8 cellular contexts compared by ENCODE assay signal in genomic region chr10:12195603-12196506, GRCh38. TPM values are rescaled to one million over a fixed set of nuclear protein-coding genes. Genes with fewer than 3 reads are reported as not detected.
DNase-seq lines count a peak whose midpoint lies in the region; ATAC-seq and TF ChIP-seq lines count a peak whose summit lies in the region.

Gene CDC123 (plus strand): TSS chr10:12196188. CDS start chr10:12196246, 58 bp downstream.
Gene NUDT5 (minus strand): TSS chr10:12195891. CDS start chr10:12186291, 9,600 bp downstream.

- DNase-seq in ELF-1 (ENCODE audit: low read depth, low spot score) = peak; percentile 95
- DNase-seq in H4 (ENCODE audit: low spot score) = peak; percentile 79
- peak; percentile 68 for DNase-seq in LNCaP clone FGC (ENCODE audit: low read depth)
- DNase-seq in RWPE2 (ENCODE audit: low spot score) = peak; percentile 86
- DNase-seq in activated T-helper 2 cell treated with anti-CD3 and anti-CD28 coated beads, Interferon-gamma antibody, Interleukin-2, Interleukin-4, amounts not matched to agents 10 μg/mL and 5 μg/mL and 100 μg/mL, durations not matched to agents 14 hours and 24 hours and 36 hours (ENCODE audit: low spot score) = peak; percentile 82
- DNase-seq in fibroblast of peridontal ligament (ENCODE audit: extremely low read depth) = peak; percentile 91
- DNase-seq in natural killer cell = peak; percentile 76
- DNase-seq in stimulated activated naive CD4-positive, alpha-beta T cell (lab: John Stamatoyannopoulos, UW) = peak; percentile 73 to 92 (median 90)

- peaks cover 46% of the 10 kb centered on the region for H3K36me3 ChIP-seq in RWPE2 (ENCODE audit: low read depth)

- no peaks in the 10 kb centered on the region for H3K9me3 Mint-ChIP-seq in activated T-helper 2 cell treated with anti-CD3 and anti-CD28 coated beads, Interferon-gamma antibody, Interleukin-2, Interleukin-4, amounts not matched to agents 10 μg/mL and 5 μg/mL and 100 μg/mL, durations not matched to agents 14 hours and 24 hours and 36 hours
- no peaks in the 10 kb centered on the region for H3K9me3 Mint-ChIP-seq in natural killer cell

- H3K36me3 Mint-ChIP-seq in activated T-helper 2 cell treated with anti-CD3 and anti-CD28 coated beads, Interferon-gamma antibody, Interleukin-2, Interleukin-4, amounts not matched to agents 10 μg/mL and 5 μg/mL and 100 μg/mL, durations not matched to agents 14 hours and 24 hours and 36 hours (ENCODE audit: low read depth) = peaks cover 59% of the 10 kb centered on the region
- no peaks in the 10 kb centered on the region for H3K36me3 Mint-ChIP-seq in natural killer cell

- TF ChIP-seq CTCF in LNCaP clone FGC (IDR thresholded peaks at IDR 0.05; ENCODE audit: control insufficient read depth, extremely low read depth, insufficient read depth) (no peak), RWPE2 (IDR thresholded peaks at IDR 0.05; ENCODE audit: poor library complexity, severe bottlenecking) (no peak), natural killer cell (IDR thresholded peaks at IDR 0.05) (no peak)

- H3K27ac Mint-ChIP-seq in activated T-helper 2 cell treated with anti-CD3 and anti-CD28 coated beads, Interferon-gamma antibody, Interleukin-2, Interleukin-4, amounts not matched to agents 10 μg/mL and 5 μg/mL and 100 μg/mL, durations not matched to agents 14 hours and 24 hours and 36 hours = peak within 1 kb of the TSS; percentile 98
- H3K27ac Mint-ChIP-seq in natural killer cell = peak within 1 kb of the TSS; percentile 97 to 99

- H3K4me1 Mint-ChIP-seq in activated T-helper 2 cell treated with anti-CD3 and anti-CD28 coated beads, Interferon-gamma antibody, Interleukin-2, Interleukin-4, amounts not matched to agents 10 μg/mL and 5 μg/mL and 100 μg/mL, durations not matched to agents 14 hours and 24 hours and 36 hours (ENCODE audit: low read depth) = peaks cover 39% of the 10 kb centered on the region
- peaks cover 48 to 55% of the 10 kb centered on the region in 2 donors for H3K4me1 Mint-ChIP-seq in natural killer cell

- peaks cover 18% of the 10 kb centered on the region for H3K4me1 ChIP-seq in RWPE2 (ENCODE audit: insufficient read depth, poor library complexity, severe bottlenecking)

- no peaks in the 10 kb centered on the region for H3K9me3 ChIP-seq in RWPE2 (ENCODE audit: severe bottlenecking)

- H3K4me3 ChIP-seq in LNCaP clone FGC (ENCODE audit: low read depth, low read length) = peak within 1 kb of the TSS; percentile 87
- peak within 1 kb of the TSS; percentile 93 for H3K4me3 ChIP-seq in RWPE2 (ENCODE audit: severe bottlenecking)

- peak within 1 kb of the TSS; percentile 94 for H3K4me3 Mint-ChIP-seq in activated T-helper 2 cell treated with anti-CD3 and anti-CD28 coated beads, Interferon-gamma antibody, Interleukin-2, Interleukin-4, amounts not matched to agents 10 μg/mL and 5 μg/mL and 100 μg/mL, durations not matched to agents 14 hours and 24 hours and 36 hours (ENCODE audit: low read depth)
- peak within 1 kb of the TSS; percentile 98 for H3K4me3 Mint-ChIP-seq in natural killer cell

- ATAC-seq in RWPE2 (ENCODE audit: low read depth) = peak; percentile 91
- ATAC-seq in natural killer cell = peak; percentile 93 to 96 (median 94)

- no peaks in the 10 kb centered on the region for H3K27me3 Mint-ChIP-seq in activated T-helper 2 cell treated with anti-CD3 and anti-CD28 coated beads, Interferon-gamma antibody, Interleukin-2, Interleukin-4, amounts not matched to agents 10 μg/mL and 5 μg/mL and 100 μg/mL, durations not matched to agents 14 hours and 24 hours and 36 hours (ENCODE audit: low read depth)
- no peaks in the 10 kb centered on the region for H3K27me3 Mint-ChIP-seq in natural killer cell (ENCODE audit: low read depth in 2 of 2)

- intact Hi-C loops in activated T-helper 2 cell treated with anti-CD3 and anti-CD28 coated beads, Interferon-gamma antibody, Interleukin-2, Interleukin-4, amounts not matched to agents 10 μg/mL and 5 μg/mL and 100 μg/mL, durations not matched to agents 14 hours and 24 hours and 36 hours (cut with micrococcal nuclease) = loop anchor here (1.0 to 10.0 kb wide), 5 partner anchors 15 to 899 kb away; no protein-coding TSS in a partner anchor
- intact Hi-C loops in natural killer cell (cut with micrococcal nuclease) = loop anchor here (2.0 to 10.0 kb wide), 4 partner anchors 64 to 909 kb away; partner anchors contain the start of genes OPTN and UPF2

- H3K27me3 ChIP-seq in RWPE2 (ENCODE audit: insufficient read depth, poor library complexity, severe bottlenecking) = no peaks in the 10 kb centered on the region

- peak within 1 kb of the TSS; percentile 69 for H3K27ac ChIP-seq in RWPE2 (ENCODE audit: poor library complexity, severe bottlenecking)

RNA-seq across cellular contexts. Expression of gene CDC123, which starts in this region (rescaled TPM):
- 89.4 and 125 TPM in 2 replicates for total RNA-seq in H4 (2014; rRNA removed; shearing (Covaris generic))
- 153 and 156 TPM in 2 replicates for total RNA-seq in activated T-helper 2 cell treated with anti-CD3 and anti-CD28 coated beads, Interferon-gamma antibody, Interleukin-2, Interleukin-4, amounts not matched to agents 10 μg/mL and 5 μg/mL and 100 μg/mL, durations not matched to agents 14 hours and 24 hours and 36 hours
- 10 to 100 TPM; 45.8 to 53.3 (median 47.6) TPM for total RNA-seq in natural killer cell

RNA-seq across cellular contexts. Expression of gene NUDT5, which starts in this region (rescaled TPM):
- total RNA-seq in H4 (2014; rRNA removed; shearing (Covaris generic)) = 107 and 137 TPM in 2 replicates
- 109 and 112 TPM in 2 replicates for total RNA-seq in activated T-helper 2 cell treated with anti-CD3 and anti-CD28 coated beads, Interferon-gamma antibody, Interleukin-2, Interleukin-4, amounts not matched to agents 10 μg/mL and 5 μg/mL and 100 μg/mL, durations not matched to agents 14 hours and 24 hours and 36 hours
- 10 to 100 TPM; 25.7 to 39.1 (median 29.4) TPM for total RNA-seq in natural killer cell

Comparison
In these comparisons a context has a peak if more than half of its experiments do, and no peak if none do; other contexts are left out.
1. Peak in every context shown above with its lines: DNase-seq, ATAC-seq, H3K4me3 ChIP-seq and H3K27ac ChIP-seq.